ENCODE assay signal across 8 cellular contexts in genomic region chr2:6828299-6828584, GRCh38.
DNase-seq lines count a peak whose midpoint lies in the region; ATAC-seq lines count a peak whose summit lies in the region.

No MANE protein-coding gene starts in this region.

- no peak overlapping the region for H3K9ac ChIP-seq in endocrine pancreas (ENCODE audit: control insufficient read depth, insufficient read depth, low read length)

- H3K4me3 Mint-ChIP-seq in stimulated activated naive CD8-positive, alpha-beta T cell treated with anti-CD3 and anti-CD28 coated beads, Interleukin-15, amount 100 ng/mL, for 72 hours, result no peak overlapping the region

- H3K27me3 Mint-ChIP-seq in stimulated activated naive CD8-positive, alpha-beta T cell treated with anti-CD3 and anti-CD28 coated beads, Interleukin-15, amount 100 ng/mL, for 72 hours, result no peaks in the 10 kb centered on the region

- H3K9me3 ChIP-seq in endocrine pancreas (ENCODE audit: control insufficient read depth, low read length) (no peaks in the 10 kb centered on the region), neuron (ENCODE audit: low read length) (peaks cover 3% of the 10 kb centered on the region)

- peaks cover 5% of the 10 kb centered on the region for H3K4me1 ChIP-seq in endocrine pancreas (ENCODE audit: control insufficient read depth, insufficient read depth, low read length)
- peaks cover 12% of the 10 kb centered on the region for H3K4me1 ChIP-seq in neuron (ENCODE audit: insufficient read depth, low read length)

- no peak for ATAC-seq in stimulated activated naive CD8-positive, alpha-beta T cell treated with anti-CD3 and anti-CD28 coated beads, Interleukin-15, amount 100 ng/mL, for 72 hours

- peak overlapping the region; percentile 80 for H2AFZ ChIP-seq in neuron (ENCODE audit: low read depth, low read length)

- no peaks in the 10 kb centered on the region for H3K36me3 ChIP-seq in endocrine pancreas (ENCODE audit: control insufficient read depth, insufficient read depth, low read length)
- no peaks in the 10 kb centered on the region for H3K36me3 ChIP-seq in neuron (ENCODE audit: insufficient read depth, low read length)

- no peak overlapping the region for H3K27ac Mint-ChIP-seq in stimulated activated naive CD8-positive, alpha-beta T cell treated with anti-CD3 and anti-CD28 coated beads, Interleukin-15, amount 100 ng/mL, for 72 hours

- peak; percentile 11 for DNase-seq in NCI-H2107 treated with DMSO at 0.1 percent for 48 hours (lab: John Stamatoyannopoulos, UW; ENCODE audit: unreplicated experiment)
- DNase-seq in NCI-H2107 (lab: John Stamatoyannopoulos, UW), result no peak
- DNase-seq in NCI-H446 treated with DMSO at 0.1 percent for 48 hours (lab: John Stamatoyannopoulos, UW), result peak; percentile 42
- DNase-seq in stimulated activated naive CD8-positive, alpha-beta T cell treated with anti-CD3 and anti-CD28 coated beads, Interleukin-15, amount 100 ng/mL, for 72 hours, result no peak
- DNase-seq in GM19238 (ENCODE audit: insufficient read length, low spot score), result no peak
- no peak for DNase-seq in HK-2 (ENCODE audit: unreplicated experiment)

- H3K27me3 ChIP-seq in endocrine pancreas (ENCODE audit: control insufficient read depth, insufficient read depth, low read length), result no peaks in the 10 kb centered on the region
- no peaks in the 10 kb centered on the region for H3K27me3 ChIP-seq in neuron (ENCODE audit: insufficient read depth, low read length)

- peaks cover 12% of the 10 kb centered on the region for H3K4me1 Mint-ChIP-seq in stimulated activated naive CD8-positive, alpha-beta T cell treated with anti-CD3 and anti-CD28 coated beads, Interleukin-15, amount 100 ng/mL, for 72 hours

- peak overlapping the region; percentile 27 for H3K4me3 ChIP-seq in endocrine pancreas (ENCODE audit: control insufficient read depth, insufficient read depth, low read length)
- H3K4me3 ChIP-seq in neuron (ENCODE audit: low read length), result peak overlapping the region; percentile 14

- peaks cover 25 to 27% of the 10 kb centered on the region in 2 donors for H3K9me3 Mint-ChIP-seq in stimulated activated naive CD8-positive, alpha-beta T cell treated with anti-CD3 and anti-CD28 coated beads, Interleukin-15, amount 100 ng/mL, for 72 hours

Comparison
In these comparisons a context has a peak if more than half of its experiments do, and no peak if none do; other contexts are left out.
1. DNase-seq: peak in NCI-H2107 treated with DMSO at 0.1 percent for 48 hours (single experiment) and NCI-H446 treated with DMSO at 0.1 percent for 48 hours (single experiment); none in NCI-H2107 (single experiment), stimulated activated naive CD8-positive, alpha-beta T cell treated with anti-CD3 and anti-CD28 coated beads, Interleukin-15, amount 100 ng/mL, for 72 hours (0 of 2), GM19238 (single experiment) and HK-2 (single experiment).